ENCODE assay signal across 8 cellular contexts in the genomic region with DNA sequence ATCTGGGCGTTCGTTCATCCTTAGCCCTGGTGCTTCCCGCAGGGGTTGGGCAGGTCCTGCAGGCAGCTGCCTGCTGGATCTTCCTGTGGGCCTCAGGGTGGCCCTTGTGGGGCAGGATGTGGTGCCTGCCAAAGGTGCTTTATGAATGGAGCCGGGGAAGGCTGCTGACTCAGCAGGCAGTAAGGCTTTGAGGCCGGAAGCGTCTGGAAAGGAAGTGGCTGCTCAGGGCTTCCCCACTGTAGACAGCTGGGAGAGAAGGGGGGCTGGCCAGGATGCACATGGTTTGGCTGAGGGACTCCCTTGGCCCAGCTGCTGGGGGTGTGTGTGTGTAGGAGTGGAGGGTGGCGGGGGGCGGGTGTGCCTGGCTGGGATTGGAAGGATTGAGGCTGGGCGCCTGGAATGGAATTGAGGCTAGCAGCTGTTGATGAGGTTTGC. TPM values are rescaled to one million over a fixed set of nuclear protein-coding genes. Genes with fewer than 3 reads are reported as not detected.
DNase-seq lines count a peak whose midpoint lies in the region; ATAC-seq and TF ChIP-seq lines count a peak whose summit lies in the region.

No MANE protein-coding gene starts in this region.

- H3K9me2 ChIP-seq in SK-N-SH: no peaks in the 10 kb centered on the region

- intact Hi-C loops in activated naive CD4-positive, alpha-beta T cell treated with anti-CD3 and anti-CD28 coated beads for 36 hours (cut with micrococcal nuclease): loop anchor here (1.0 to 2.0 kb wide), 4 partner anchors 12 to 914 kb away; a partner anchor contains a TSS
- intact Hi-C loops in tibial artery (cut with DNase I; ENCODE audit: low total_unique reads): loop anchor here (5.0 to 10.0 kb wide), 2 partner anchors 60 to 208 kb away; no protein-coding TSS in a partner anchor

- WGBS in SK-N-SH (ENCODE audit: low lambda C conversion rate): 37% methylated on average over 9 of the region's 9 CpGs

- H3K27me3 Mint-ChIP-seq in activated naive CD4-positive, alpha-beta T cell treated with anti-CD3 and anti-CD28 coated beads for 36 hours (ENCODE audit: low read depth): peaks cover 60% of the 10 kb centered on the region
- H3K27me3 Mint-ChIP-seq in glutamatergic neuron (ENCODE audit: unreplicated experiment): peaks cover 9% of the 10 kb centered on the region

- TF ChIP-seq RAD21 in SK-N-SH (IDR thresholded peaks at IDR 0.05; ENCODE audit: low read length): 0 out of 2 replicates have a peak, but pooled peaks have one; percentile 1

- peak; percentile 71 for ATAC-seq in GM19035 (IDR thresholded peaks at IDR 0.05; ENCODE audit: unreplicated experiment)
- ATAC-seq in HG03571 (IDR thresholded peaks at IDR 0.05; ENCODE audit: unreplicated experiment): peak; percentile 88

- peaks cover 24% of the 10 kb centered on the region for H3K4me1 Mint-ChIP-seq in activated naive CD4-positive, alpha-beta T cell treated with anti-CD3 and anti-CD28 coated beads for 36 hours (ENCODE audit: low read depth)
- peaks cover 61% of the 10 kb centered on the region for H3K4me1 Mint-ChIP-seq in glutamatergic neuron (ENCODE audit: low read depth, unreplicated experiment)

- peak overlapping the region; percentile 9 for H3K4me3 Mint-ChIP-seq in activated naive CD4-positive, alpha-beta T cell treated with anti-CD3 and anti-CD28 coated beads for 36 hours
- H3K4me3 Mint-ChIP-seq in glutamatergic neuron (ENCODE audit: unreplicated experiment): peak overlapping the region; percentile 35

- peak; percentile 35 to 54; a peak in 1 of 4 replicates for TF ChIP-seq EP300 in SK-N-SH (IDR thresholded peaks at IDR 0.05; ENCODE audit: borderline replicate concordance in 1 of 2, low read depth in 1 of 2, low read length in 1 of 2)

- peak overlapping the region; percentile 24; the same call in 1 of the 2 replicates for H3K9ac ChIP-seq in SK-N-SH

- no peaks in the 10 kb centered on the region for H3K9me3 ChIP-seq in SK-N-SH
- H3K9me3 ChIP-seq in tibial artery: no peaks in the 10 kb centered on the region

- H3K79me2 ChIP-seq in ACC112 (ENCODE audit: control insufficient read depth, insufficient read depth, low read length, unreplicated experiment): peaks cover 80% of the 10 kb centered on the region
- H3K79me2 ChIP-seq in SK-N-SH (ENCODE audit: insufficient read depth): peaks cover 98% of the 10 kb centered on the region

- H3K36me3 Mint-ChIP-seq in activated naive CD4-positive, alpha-beta T cell treated with anti-CD3 and anti-CD28 coated beads for 36 hours (ENCODE audit: low read depth): no peaks in the 10 kb centered on the region
- no peaks in the 10 kb centered on the region for H3K36me3 Mint-ChIP-seq in glutamatergic neuron (ENCODE audit: unreplicated experiment)

- CTCF ChIA-PET in SK-N-SH (lab: Yijun Ruan, JAX): interaction anchor here (0.8 to 15.0 kb wide), 9 partner anchors 8 to 413 kb away, joined by 3 to 418 read pairs (median 18); a partner anchor contains a TSS
- CTCF ChIA-PET in activated naive CD4-positive, alpha-beta T cell treated with anti-CD3 and anti-CD28 coated beads for 36 hours (lab: Charles Lee): interaction anchor here (0.8 to 12.5 kb wide), 6 partner anchors 11 to 61 kb away, joined by 3 to 414 read pairs (median 10); a partner anchor contains a TSS

- POLR2A ChIA-PET in SK-N-SH (lab: Yijun Ruan, JAX): interaction anchor here (0.9 kb wide), 1 partner anchor 12 kb away, joined by 3 read pairs; no protein-coding TSS in a partner anchor

- peak overlapping the region; percentile 35 for H3K27ac Mint-ChIP-seq in activated naive CD4-positive, alpha-beta T cell treated with anti-CD3 and anti-CD28 coated beads for 36 hours
- peak overlapping the region; percentile 88 for H3K27ac Mint-ChIP-seq in glutamatergic neuron (ENCODE audit: unreplicated experiment)

- H3K4me1 ChIP-seq in ACC112 (ENCODE audit: control insufficient read depth, insufficient read depth, low read length, unreplicated experiment): peaks cover 43% of the 10 kb centered on the region
- peaks cover 9 to 20% of the 10 kb centered on the region in 2 experiments; a peak in 2 of 4 replicates for H3K4me1 ChIP-seq in SK-N-SH (ENCODE audit: control insufficient read depth in 1 of 2, insufficient read depth in 2 of 2, low read depth in 1 of 2, low read length in 1 of 2)
- H3K4me1 ChIP-seq in tibial artery: peaks cover 0 to 64% (median 38%) of the 10 kb centered on the region in 4 donors

- H3K36me3 ChIP-seq in ACC112 (ENCODE audit: insufficient read depth, low read length) (peaks cover 4% of the 10 kb centered on the region; the same call in 1 of the 2 replicates), SK-N-SH (replicated peaks in 1 of 2; ENCODE audit: control insufficient read depth in 1 of 2, insufficient read depth in 2 of 2, low read length in 1 of 2) (peaks cover 0 to 9% of the 10 kb centered on the region in 2 experiments), tibial artery (peaks cover 0 to 28% (median 11%) of the 10 kb centered on the region in 3 donors)

- peak overlapping the region; percentile 36; the same call in 1 of the 2 replicates for H3K4me2 ChIP-seq in SK-N-SH

- H2AFZ ChIP-seq in ACC112 (ENCODE audit: low read length, unreplicated experiment) (no peak overlapping the region), SK-N-SH (ENCODE audit: low read depth) (no peak overlapping the region)

- no peaks in the 10 kb centered on the region for H3K9me3 Mint-ChIP-seq in activated naive CD4-positive, alpha-beta T cell treated with anti-CD3 and anti-CD28 coated beads for 36 hours
- peaks cover 3% of the 10 kb centered on the region for H3K9me3 Mint-ChIP-seq in glutamatergic neuron (ENCODE audit: unreplicated experiment)

- peaks cover 20% of the 10 kb centered on the region for H3F3A ChIP-seq in SK-N-SH (replicated peaks; ENCODE audit: insufficient read depth)

- no peak for TF ChIP-seq CTCF in SK-N-SH (IDR thresholded peaks at IDR 0.05)
- TF ChIP-seq CTCF in glutamatergic neuron (IDR thresholded peaks at IDR 0.05; ENCODE audit: partially characterized antibody, unreplicated experiment): no peak
- TF ChIP-seq CTCF in tibial artery (IDR thresholded peaks at IDR 0.05): no peak

- H3K4me3 ChIP-seq in ACC112 (ENCODE audit: low read depth, low read length): no peak overlapping the region
- peak overlapping the region in 1 of 2 experiments; percentile 13; a peak in 1 of 4 replicates for H3K4me3 ChIP-seq in SK-N-SH (ENCODE audit: low read depth in 2 of 2, low read length in 1 of 2)
- H3K4me3 ChIP-seq in tibial artery: no peak overlapping the region

- no peaks in the 10 kb centered on the region for H3K27me3 ChIP-seq in ACC112 (ENCODE audit: insufficient read depth, low read length)
- no peaks in the 10 kb centered on the region for H3K27me3 ChIP-seq in SK-N-SH (ENCODE audit: insufficient read depth)
- H3K27me3 ChIP-seq in tibial artery: no peaks in the 10 kb centered on the region

- peaks cover 98% of the 10 kb centered on the region for H4K20me1 ChIP-seq in SK-N-SH (ENCODE audit: insufficient read depth)

- H3K27ac ChIP-seq in ACC112 (ENCODE audit: low read depth, low read length): peak overlapping the region; percentile 17; the same call in 1 of the 2 replicates
- peak overlapping the region; percentile 58 to 69 for H3K27ac ChIP-seq in SK-N-SH (ENCODE audit: low read depth in 2 of 2, low read length in 1 of 2)
- H3K27ac ChIP-seq in tibial artery: no peak overlapping the region

- peak; percentile 84 for DNase-seq in SK-N-SH
- DNase-seq in activated naive CD4-positive, alpha-beta T cell treated with anti-CD3 and anti-CD28 coated beads for 36 hours: peak; percentile 95
- DNase-seq in glutamatergic neuron: peak; percentile 62
- peak; percentile 83 for DNase-seq in pons (ENCODE audit: low spot score)
- DNase-seq in tibial artery: peak; percentile 86 to 87

TF ChIP-seq in SK-N-SH, 30 proteins besides CTCF, POLR2A, EP300 and RAD21 (continues in another document):
- TF ChIP-seq SIN3A (IDR thresholded peaks at IDR 0.05; ENCODE audit: borderline replicate concordance, low read depth, low read length) (peak; percentile 98), NFIC (IDR thresholded peaks at IDR 0.05; ENCODE audit: borderline replicate concordance) (peak; percentile 81), GATA2 (CRISPR knock-in tag; IDR thresholded peaks at IDR 0.05) (no peak), RFX5 (IDR thresholded peaks at IDR 0.05; ENCODE audit: low read length) (no peak), RCOR1 (IDR thresholded peaks at IDR 0.05; ENCODE audit: low read length) (no peak), SMC3 (IDR thresholded peaks at IDR 0.05; ENCODE audit: low read depth, low read length) (peak; percentile 10; the same call in 1 of the 2 replicates), ELF1 (IDR thresholded peaks at IDR 0.05) (peak; percentile 72), TAF1 (IDR thresholded peaks at IDR 0.05; ENCODE audit: borderline replicate concordance, low read depth, low read length) (peak; percentile 25; the same call in 1 of the 2 replicates), NRF1 (IDR thresholded peaks at IDR 0.05; ENCODE audit: low read depth, low read length) (no peak), CHD2 (IDR thresholded peaks at IDR 0.05; ENCODE audit: low read length, partially characterized antibody) (no peak)
- TF ChIP-seq, protein P1, sequence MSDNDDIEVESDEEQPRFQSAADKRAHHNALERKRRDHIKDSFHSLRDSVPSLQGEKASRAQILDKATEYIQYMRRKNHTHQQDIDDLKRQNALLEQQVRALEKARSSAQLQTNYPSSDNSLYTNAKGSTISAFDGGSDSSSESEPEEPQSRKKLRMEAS (IDR thresholded peaks at IDR 0.05; ENCODE audit: low read depth): peak; percentile 96
- TF ChIP-seq, protein P2, sequence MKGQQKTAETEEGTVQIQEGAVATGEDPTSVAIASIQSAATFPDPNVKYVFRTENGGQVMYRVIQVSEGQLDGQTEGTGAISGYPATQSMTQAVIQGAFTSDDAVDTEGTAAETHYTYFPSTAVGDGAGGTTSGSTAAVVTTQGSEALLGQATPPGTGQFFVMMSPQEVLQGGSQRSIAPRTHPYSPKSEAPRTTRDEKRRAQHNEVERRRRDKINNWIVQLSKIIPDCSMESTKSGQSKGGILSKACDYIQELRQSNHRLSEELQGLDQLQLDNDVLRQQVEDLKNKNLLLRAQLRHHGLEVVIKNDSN (IDR thresholded peaks at IDR 0.05; ENCODE audit: borderline replicate concordance, low read depth): no peak

RNA-seq across cellular contexts. Expression of a gene that starts 12.9 kb away (rescaled TPM):
- polyA plus RNA-seq in SK-N-SH (2012; rRNA removed): 60.1 and 86.2 TPM in 2 replicates
- polyA plus RNA-seq in SK-N-SH (2012; cell fraction: cytosol; rRNA removed): 45.2 and 67.1 TPM in 2 replicates
- polyA plus RNA-seq in SK-N-SH (2012; cell fraction: nucleus; rRNA removed): 81.1 and 82.1 TPM in 2 replicates
- total RNA-seq in activated naive CD4-positive, alpha-beta T cell treated with anti-CD3 and anti-CD28 coated beads for 36 hours: 1 to 10 TPM; 1.2 to 1.3 TPM
- 192 TPM for total RNA-seq in glutamatergic neuron (ENCODE audit: unreplicated experiment)

RNA-seq across cellular contexts. Expression of a gene that starts 56.1 kb away (rescaled TPM):
- 3.6 and 3.7 TPM in 2 replicates for polyA plus RNA-seq in SK-N-SH (2012; rRNA removed)
- 1.6 and 2.2 TPM in 2 replicates for polyA plus RNA-seq in SK-N-SH (2012; cell fraction: cytosol; rRNA removed)
- 5.7 and 6.7 TPM in 2 replicates for polyA plus RNA-seq in SK-N-SH (2012; cell fraction: nucleus; rRNA removed)
- total RNA-seq in activated naive CD4-positive, alpha-beta T cell treated with anti-CD3 and anti-CD28 coated beads for 36 hours: not detected
- total RNA-seq in glutamatergic neuron (ENCODE audit: unreplicated experiment): 86.6 TPM

Comparison
In these comparisons a context has a peak if more than half of its experiments do, and no peak if none do; other contexts are left out.
1. H3K27ac ChIP-seq: peak in ACC112 (single experiment) and SK-N-SH (2 of 2); none in tibial artery (0 of 2).
2. RNA of a gene that starts 12.9 kb away (total RNA-seq): 192 TPM in glutamatergic neuron (single experiment); 1.2 to 1.3 TPM in activated naive CD4-positive, alpha-beta T cell treated with anti-CD3 and anti-CD28 coated beads for 36 hours; every median in the first group is over 10 times any median in the second.
3. RNA of a gene that starts 56.1 kb away (total RNA-seq): 86.6 TPM in glutamatergic neuron (single experiment); not detected in activated naive CD4-positive, alpha-beta T cell treated with anti-CD3 and anti-CD28 coated beads for 36 hours; every median in the first group is over 10 times any median in the second.
4. Peak in every context shown above with its lines, with median percentiles within 50 percentile points of each other: DNase-seq.